8 cellular contexts compared by ENCODE assay signal in genomic region chr19:7926021-7926726, GRCh38. TPM values are rescaled to one million over a fixed set of nuclear protein-coding genes. Genes with fewer than 3 reads are reported as not detected.
DNase-seq lines count a peak whose midpoint lies in the region; ATAC-seq, FAIRE-seq and TF ChIP-seq lines count a peak whose summit lies in the region.

CTXN1 (minus strand) TSS chr19:7926135; CDS start chr19:7925538, 597 bp downstream.

- H3K4me1 ChIP-seq in A549 (peaks cover 25% of the 10 kb centered on the region), neuronal stem cell (ENCODE audit: control insufficient read depth in 2 of 2, insufficient read depth in 1 of 2, low read depth in 1 of 2, low read length in 2 of 2) (peaks cover 14 to 23% of the 10 kb centered on the region in 2 donors), suprapubic skin (peaks cover 81% of the 10 kb centered on the region)

- peaks cover 19% of the 10 kb centered on the region for H3K79me1 ChIP-seq in neuronal stem cell (ENCODE audit: low read depth, low read length)

- H3K4me3 ChIP-seq in A549 (peak within 1 kb of the TSS; percentile 82), foreskin fibroblast (ENCODE audit: low read depth in 1 of 2, low read length in 2 of 2) (peak within 1 kb of the TSS; percentile 24 to 58), neuronal stem cell (ENCODE audit: low read length in 2 of 2) (peak within 1 kb of the TSS; percentile 51 to 94), suprapubic skin (peak within 1 kb of the TSS; percentile 66)

- H3K18ac ChIP-seq in neuronal stem cell (ENCODE audit: low read length), result peak within 1 kb of the TSS; percentile 97

- peaks cover 26 to 59% of the 10 kb centered on the region in 2 donors for H3K36me3 ChIP-seq in neuronal stem cell (replicated peaks in 1 of 2; ENCODE audit: control insufficient read depth in 2 of 2, insufficient read depth in 2 of 2, low read length in 2 of 2)
- H3K36me3 ChIP-seq in suprapubic skin, result peaks cover 26% of the 10 kb centered on the region

- H2BK120ac ChIP-seq in neuronal stem cell (ENCODE audit: low read depth, low read length), result no peak within 1 kb of the TSS

- peak within 1 kb of the TSS; percentile 25 for H2BK12ac ChIP-seq in neuronal stem cell (ENCODE audit: low read length)

- ATAC-seq in A549, result peak; percentile 39 to 51
- no peak for ATAC-seq in HG03097 (IDR thresholded peaks at IDR 0.05; ENCODE audit: low FRiP score, unreplicated experiment)

- no peak within 1 kb of the TSS for H4K91ac ChIP-seq in neuronal stem cell (ENCODE audit: low read depth, low read length, poor library complexity)

- no peaks in the 10 kb centered on the region for H3K9me3 ChIP-seq in A549
- no peaks in the 10 kb centered on the region for H3K9me3 ChIP-seq in neuronal stem cell (replicated peaks in 1 of 2; ENCODE audit: control insufficient read depth in 2 of 2, insufficient read depth in 1 of 2, low read depth in 1 of 2, low read length in 2 of 2)
- no peaks in the 10 kb centered on the region for H3K9me3 ChIP-seq in suprapubic skin

- no peaks in the 10 kb centered on the region for H3K27me3 ChIP-seq in neuronal stem cell (ENCODE audit: control insufficient read depth in 3 of 3, insufficient read depth in 3 of 3, low read depth in 1 of 3, low read length in 3 of 3)
- no peaks in the 10 kb centered on the region for H3K27me3 ChIP-seq in suprapubic skin

- peak within 1 kb of the TSS; percentile 92 for H2AK5ac ChIP-seq in neuronal stem cell (ENCODE audit: low read depth, low read length)

- peak within 1 kb of the TSS; percentile 95 for H3K9ac ChIP-seq in neuronal stem cell (ENCODE audit: low read depth, low read length, poor library complexity)

- H4K8ac ChIP-seq in neuronal stem cell (ENCODE audit: low read depth, low read length), result peak within 1 kb of the TSS; percentile 96

- peak within 1 kb of the TSS; percentile 98 for H3K14ac ChIP-seq in neuronal stem cell (ENCODE audit: low read length)

- 51% methylated on average over 14 of the region's 65 CpGs for WGBS in A549 (ENCODE audit: missing lambda C conversion rate)
- no CpG with 5 or more reads among the region's 65 CpGs for WGBS in neuronal stem cell (ENCODE audit: extremely low coverage in 2 of 2, insufficient read length in 2 of 2, insufficient replicate concordance in 1 of 2), 2 donors
- 16% methylated on average over 34 of the region's 65 CpGs for WGBS in suprapubic skin

- DNase-seq in A549 (ENCODE audit: low read depth in 1 of 2, low spot score in 1 of 2), result peak; percentile 40 to 45
- DNase-seq in H54 (ENCODE audit: insufficient read length, low spot score), result peak; percentile 75
- peak; percentile 32 for DNase-seq in RCC 7860 (ENCODE audit: low spot score)
- peak; percentile 71 for DNase-seq in activated effector memory CD4-positive, alpha-beta T cell treated with Interleukin-2 at 50 U/mL for 16 hours
- DNase-seq in foreskin fibroblast, result peak in 1 of 2 donors; percentile 78
- DNase-seq in neuronal stem cell (ENCODE audit: low spot score), result peak; percentile 72
- DNase-seq in suprapubic skin (ENCODE audit: low spot score in 2 of 2), result peak in 1 of 2 donors; percentile 72

- CTCF ChIA-PET in A549 (lab: Yijun Ruan, JAX), result interaction anchor here (1.0 to 2.0 kb wide), 4 partner anchors 8 to 18 kb away, joined by 4 to 13 read pairs (median 6); partner anchors contain the start of gene TIMM44

- peak within 1 kb of the TSS; percentile 82 for H2BK5ac ChIP-seq in neuronal stem cell (ENCODE audit: low read length)

- TF ChIP-seq CTCF in A549 (IDR thresholded peaks at IDR 0.05) (no peak), foreskin fibroblast (IDR thresholded peaks at IDR 0.05; ENCODE audit: low read depth, low read length) (no peak), suprapubic skin (IDR thresholded peaks at IDR 0.05) (no peak)

- peak within 1 kb of the TSS; percentile 85 for H2AFZ ChIP-seq in neuronal stem cell (ENCODE audit: low read length)

- H3K23ac ChIP-seq in neuronal stem cell (ENCODE audit: low read depth, low read length, poor library complexity), result peak within 1 kb of the TSS; percentile 91

- H3K4me2 ChIP-seq in A549, result peak within 1 kb of the TSS; percentile 100
- H3K4me2 ChIP-seq in neuronal stem cell (ENCODE audit: insufficient read depth, low read length, poor library complexity, severe bottlenecking), result peak within 1 kb of the TSS; percentile 96

- no peak for TF ChIP-seq RAD21 in A549 (conservative IDR thresholded peaks at IDR 0.05 in 1 of 2, IDR thresholded peaks at IDR 0.05 in 1 of 2)

- POLR2A ChIA-PET in A549 (lab: Yijun Ruan, JAX), result no interaction called here

- no peak within 1 kb of the TSS for H3K4ac ChIP-seq in neuronal stem cell (ENCODE audit: low read length)

- TF ChIP-seq EP300 in A549 (IDR thresholded peaks at IDR 0.05) (no peak), suprapubic skin (IDR thresholded peaks at IDR 0.05) (no peak)

- H3K27ac ChIP-seq in A549 (peak within 1 kb of the TSS; percentile 80 to 92), neuronal stem cell (replicated peaks; ENCODE audit: low read length) (peak within 1 kb of the TSS; percentile 85), suprapubic skin (peak within 1 kb of the TSS; percentile 7)

- FAIRE-seq in A549 (lab: Jason Lieb, UNC) (no peak), H54 (lab: Jason Lieb, UNC) (no peak), RCC 7860 (lab: Jason Lieb, UNC) (no peak)

- H2BK15ac ChIP-seq in neuronal stem cell (ENCODE audit: low read length), result peak within 1 kb of the TSS; percentile 75

- TF ChIP-seq POLR2A in A549 (IDR thresholded peaks at IDR 0.05; ENCODE audit: low read length) (no peak), H54 (IDR thresholded peaks at IDR 0.05; ENCODE audit: low read depth, low read length) (no peak), suprapubic skin (IDR thresholded peaks at IDR 0.05) (no peak)

TF ChIP-seq in A549, 52 proteins besides CTCF, POLR2A, EP300 and RAD21:
- TF ChIP-seq CEBPB (IDR thresholded peaks at IDR 0.05) (no peak), JUN (IDR thresholded peaks at IDR 0.05) (peak in 1 of 2 experiments; percentile 27; a peak in 1 of 5 replicates), PBX3 (IDR thresholded peaks at IDR 0.05) (no peak), NR3C1 (IDR thresholded peaks at IDR 0.05) (no peak), POLR2AphosphoS2 (conservative IDR thresholded peaks at IDR 0.05; ENCODE audit: low read length) (0 out of 2 replicates have a peak, but pooled peaks have one; percentile 45), HDAC2 (IDR thresholded peaks at IDR 0.05) (no peak), E2F6 (IDR thresholded peaks at IDR 0.05; ENCODE audit: borderline replicate concordance, low read depth) (no peak), REST (IDR thresholded peaks at IDR 0.05) (no peak), RARB (CRISPR knock-in tag; IDR thresholded peaks at IDR 0.05) (no peak), FOXS1 (CRISPR knock-in tag; IDR thresholded peaks at IDR 0.05) (no peak), RFX5 (IDR thresholded peaks at IDR 0.05) (no peak), JUNB (IDR thresholded peaks at IDR 0.05) (no peak), FOSB (CRISPR knock-in tag; IDR thresholded peaks at IDR 0.05) (no peak), SREBF2 (IDR thresholded peaks at IDR 0.05) (no peak)

RNA-seq across cellular contexts. Expression of gene CTXN1, which starts in this region (rescaled TPM):
- polyA plus RNA-seq in A549 (2011; rRNA removed), result 0.79 and 1.2 TPM in 2 replicates
- 10.8 and 16.5 TPM in 2 replicates for polyA plus RNA-seq in A549 (2012; cell fraction: cytosol; rRNA removed)
- 11.0 and 16.2 TPM in 2 replicates for polyA plus RNA-seq in A549 (2012; cell fraction: nucleus; rRNA removed)
- 7.9 to 10.7 TPM (median 9.9 TPM) in 3 replicates for polyA plus RNA-seq in A549 (2017; fragmentation: RNase III; extraction: RNeasy Plus Mini Kit Qiagen cat#74134 plus additional on column Dnase treatment)
- 0.33 and 0.78 TPM in 2 replicates for polyA minus RNA-seq in A549 (2011; rRNA and poly(A)+ RNA removed)
- polyA plus RNA-seq in neuronal stem cell (2013, experiment 1 of 2), result 136 TPM
- polyA plus RNA-seq in neuronal stem cell (2013, experiment 2 of 2), result 129 TPM
- total RNA-seq in suprapubic skin, result 1 to 10 TPM; 1.2 to 3.6 (median 2.6) TPM

Comparison
In these comparisons a context has a peak if more than half of its experiments do, and no peak if none do; other contexts are left out.
1. H3K27ac ChIP-seq: peak in every context shown above with its lines; median percentile 86 in A549; 85 in neuronal stem cell; 7 in suprapubic skin.